Comparison of ENCODE assay signal across 11 cellular contexts in the genomic region with DNA sequence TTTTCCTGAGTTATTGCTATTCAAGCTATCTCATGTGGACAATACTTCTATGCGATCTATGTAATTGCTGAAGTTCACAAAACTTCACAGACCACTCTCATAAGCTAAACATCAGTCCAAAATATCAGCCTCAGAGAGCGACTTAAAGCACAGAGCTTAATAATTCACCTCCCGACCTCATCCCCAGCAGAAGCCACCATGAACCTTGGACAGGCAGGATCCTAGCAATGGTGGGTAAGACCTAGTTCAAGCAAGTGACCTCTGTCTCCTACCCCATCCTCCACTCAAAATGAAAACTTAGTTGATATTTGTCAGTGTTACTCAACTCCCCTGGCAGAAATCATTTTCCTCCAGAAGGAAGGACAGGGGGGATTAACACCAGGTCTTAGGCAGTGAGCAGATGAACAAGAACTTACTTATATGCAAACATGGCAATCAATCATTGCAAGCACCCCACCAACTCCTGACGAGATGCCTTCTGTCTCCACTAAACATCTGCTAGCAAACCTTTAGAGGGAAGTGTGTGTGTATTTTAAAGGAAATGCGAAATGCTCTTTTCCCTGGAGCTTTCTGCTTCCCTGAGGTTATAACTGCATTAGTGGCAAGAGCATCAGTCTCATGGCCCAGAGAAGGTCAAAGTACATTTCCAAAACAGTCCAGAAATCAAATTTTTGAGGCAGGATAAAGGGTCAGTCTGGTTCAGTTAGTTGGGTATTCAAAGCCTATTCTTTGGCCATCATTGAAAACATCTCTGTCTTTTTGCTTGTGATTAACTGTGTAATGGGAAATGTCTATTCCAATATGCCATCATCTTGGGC.
"Had no signal": no experiment of that assay in that cellular context is flagged by ENCODE, and none has a peak within 500 bp of the region (broad histone marks: within the 10 kb centered on the region; RNA-seq: fewer than 3 reads in every experiment).

No MANE protein-coding gene starts in this region.

- DNase-seq: body of pancreas; dorsolateral prefrontal cortex; left cardiac atrium; nephron progenitor cell; sigmoid colon; stimulated activated CD4-positive, alpha-beta T cell treated with anti-CD3 and anti-CD28 coated beads, Interleukin-4, amount 100 ng/mL, for 1 hour; stimulated activated CD8-positive, alpha-beta memory T cell treated with anti-CD3 and anti-CD28 coated beads, Interleukin-4, amount 100 ng/mL, for 48 hours; stimulated activated naive CD8-positive, alpha-beta T cell treated with anti-CD3 and anti-CD28 coated beads, Interleukin-15, Interleukin-2, amounts not matched to agents 100 U/mL and 50 U/mL, for 24 hours; T-helper 2 cell had no signal

- H3K36me3 ChIP-seq: sigmoid colon had no signal

- H3K27ac Mint-ChIP-seq: activated naive CD4-positive, alpha-beta T cell treated with anti-CD3 and anti-CD28 coated beads, Interleukin-2, amount 50 U/mL, for 24 hours; activated T-helper 2 cell treated with anti-CD3 and anti-CD28 coated beads, Interferon-gamma antibody, Interleukin-2, Interleukin-4, amounts not matched to agents 10 μg/mL and 5 μg/mL and 100 μg/mL, durations not matched to agents 14 hours and 24 hours and 36 hours; nephron progenitor cell had no signal

- H3K4me3 ChIP-seq: body of pancreas, dorsolateral prefrontal cortex, sigmoid colon had no signal

- H3K4me3 Mint-ChIP-seq: activated naive CD4-positive, alpha-beta T cell treated with anti-CD3 and anti-CD28 coated beads, Interleukin-2, amount 50 U/mL, for 24 hours; nephron progenitor cell had no signal

- H3K27ac ChIP-seq: body of pancreas, sigmoid colon had no signal

- H3K27me3 ChIP-seq: body of pancreas, dorsolateral prefrontal cortex, sigmoid colon had no signal

- H3K27me3 Mint-ChIP-seq: activated naive CD4-positive, alpha-beta T cell treated with anti-CD3 and anti-CD28 coated beads, Interleukin-2, amount 50 U/mL, for 24 hours had no signal

- ATAC-seq: body of pancreas; stimulated activated naive CD8-positive, alpha-beta T cell treated with anti-CD3 and anti-CD28 coated beads, Interleukin-15, Interleukin-2, amounts not matched to agents 100 U/mL and 50 U/mL, for 24 hours had no signal

- H3K36me3 Mint-ChIP-seq: activated naive CD4-positive, alpha-beta T cell treated with anti-CD3 and anti-CD28 coated beads, Interleukin-2, amount 50 U/mL, for 24 hours had no signal

- H3K9me3 ChIP-seq: body of pancreas, sigmoid colon had no signal
